38 cellular contexts compared by ENCODE assay signal in the genomic region with DNA sequence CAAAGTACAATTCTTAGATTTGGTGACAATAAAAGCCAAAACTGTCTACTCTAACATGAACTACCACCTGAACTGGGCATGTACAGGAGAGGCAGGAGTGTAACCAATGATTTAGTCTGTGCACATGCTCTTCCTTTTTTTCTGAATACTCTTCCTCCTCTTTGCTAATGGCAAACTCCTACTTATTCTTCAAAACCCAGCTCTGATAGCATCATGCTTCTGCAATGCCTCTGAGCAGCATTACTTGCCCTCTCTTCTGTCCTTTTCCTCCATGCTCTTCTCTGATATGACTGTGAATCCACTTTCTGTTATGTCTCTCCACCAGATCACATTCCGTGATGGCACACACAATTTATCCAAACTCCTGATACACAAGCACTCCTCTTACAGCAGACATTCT.
"Had no signal": no experiment of that assay in that cellular context is flagged by ENCODE, and none has a peak within 500 bp of the region (broad histone marks: within the 10 kb centered on the region; RNA-seq: fewer than 3 reads in every experiment).

No MANE protein-coding gene starts in this region.

- H3K4me1 ChIP-seq: body of pancreas, Peyer's patch had no signal

- FAIRE-seq: bronchial epithelial cell, K562 had no signal

- H3K27ac Mint-ChIP-seq: activated B cell treated with CpG ODN at 0.5 μM for 24 hours; activated CD4-positive, alpha-beta memory T cell treated with anti-CD3 and anti-CD28 coated beads for 36 hours; activated naive CD8-positive, alpha-beta T cell treated with anti-CD3 and anti-CD28 coated beads for 36 hours; activated T-helper 17 cell treated with anti-CD3 and anti-CD28 coated beads, Interleukin-2, amount 50 U/mL, for 72 hours had no signal

- ATAC-seq: activated T-helper 17 cell treated with anti-CD3 and anti-CD28 coated beads, Interleukin-2, amount 50 U/mL, for 72 hours; body of pancreas; K562 had no signal

- H3K36me3 Mint-ChIP-seq: activated CD4-positive, alpha-beta memory T cell treated with anti-CD3 and anti-CD28 coated beads for 36 hours had no signal

- H3K9me3 Mint-ChIP-seq: activated B cell treated with CpG ODN at 0.5 μM for 24 hours; activated CD4-positive, alpha-beta memory T cell treated with anti-CD3 and anti-CD28 coated beads for 36 hours; activated naive CD8-positive, alpha-beta T cell treated with anti-CD3 and anti-CD28 coated beads for 36 hours; activated T-helper 17 cell treated with anti-CD3 and anti-CD28 coated beads, Interleukin-2, amount 50 U/mL, for 72 hours had no signal

- H3K4me1 Mint-ChIP-seq: activated B cell treated with CpG ODN at 0.5 μM for 24 hours; activated naive CD8-positive, alpha-beta T cell treated with anti-CD3 and anti-CD28 coated beads for 36 hours; activated T-helper 17 cell treated with anti-CD3 and anti-CD28 coated beads, Interleukin-2, amount 50 U/mL, for 72 hours had no signal

- H3K4me3 Mint-ChIP-seq: activated B cell treated with CpG ODN at 0.5 μM for 24 hours; activated CD4-positive, alpha-beta memory T cell treated with anti-CD3 and anti-CD28 coated beads for 36 hours; activated naive CD8-positive, alpha-beta T cell treated with anti-CD3 and anti-CD28 coated beads for 36 hours; activated T-helper 17 cell treated with anti-CD3 and anti-CD28 coated beads, Interleukin-2, amount 50 U/mL, for 72 hours had no signal

- H3K9me3 ChIP-seq: body of pancreas, Peyer's patch, SJSA1 had no signal

- H3K4me3 ChIP-seq: body of pancreas, K562, Peyer's patch, SJSA1 had no signal

- DNase-seq: activated B cell treated with CpG ODN at 0.5 μM for 24 hours; activated CD4-positive, alpha-beta memory T cell treated with anti-CD3 and anti-CD28 coated beads for 36 hours; activated CD4-positive, alpha-beta T cell treated with anti-CD3 and anti-CD28 coated beads for 4 hours; activated CD4-positive, alpha-beta T cell treated with anti-CD3 and anti-CD28 coated beads, Interleukin-2, amount 50 U/mL, for 1 hour; activated CD4-positive, CD25-positive, alpha-beta regulatory T cell treated with anti-CD3 and anti-CD28 coated beads, Interleukin-2, amount 50 U/mL, for 72 hours; activated CD8-positive, alpha-beta memory T cell treated with anti-CD3 and anti-CD28 coated beads, Interleukin-2, amount 50 U/mL, for 4 hours; activated effector memory CD4-positive, alpha-beta T cell treated with anti-CD3 and anti-CD28 coated beads, Interleukin-2, amount 50 U/mL, for 16 hours; activated naive CD4-positive, alpha-beta T cell; activated naive CD4-positive, alpha-beta T cell treated with anti-CD3 and anti-CD28 coated beads, Interleukin-2, amount 50 U/mL, for 16 hours; activated naive CD8-positive, alpha-beta T cell treated with anti-CD3 and anti-CD28 coated beads for 36 hours; activated T-cell treated with anti-CD3 and anti-CD28 coated beads for 4 hours; activated T-cell treated with anti-CD3 and anti-CD28 coated beads, Interleukin-2, amount 50 U/mL, for 48 hours; amniotic stem cell; aorta; body of pancreas; caudate nucleus; cerebellar nuclear complex; NCI-H1105 treated with DMSO at 0.1 percent for 48 hours; NCI-H1436 treated with DMSO at 0.1 percent for 48 hours; NCI-H1694 treated with DMSO at 0.1 percent for 48 hours; NCI-H2029; NCI-H510A; NCI-H526; NCI-H748 treated with DMSO at 0.1 percent for 48 hours; NK-92 treated with Interleukin-12 subunit alpha and Interleukin-12 subunit beta, amount 100 ng/mL, for 24 hours; PC-3; Peyer's patch; RPMI8226; SHP77 treated with DMSO at 0.1 percent for 48 hours; SW 1271; T-helper 1 cell; T-helper 2 cell; T-helper 9 cell had no signal

- H3K27me3 ChIP-seq: body of pancreas, Peyer's patch, SJSA1 had no signal

- H3K27me3 Mint-ChIP-seq: activated naive CD8-positive, alpha-beta T cell treated with anti-CD3 and anti-CD28 coated beads for 36 hours had no signal

- H3K27ac ChIP-seq: body of pancreas, Peyer's patch, SJSA1, VCaP had no signal
